In the genomic region with DNA sequence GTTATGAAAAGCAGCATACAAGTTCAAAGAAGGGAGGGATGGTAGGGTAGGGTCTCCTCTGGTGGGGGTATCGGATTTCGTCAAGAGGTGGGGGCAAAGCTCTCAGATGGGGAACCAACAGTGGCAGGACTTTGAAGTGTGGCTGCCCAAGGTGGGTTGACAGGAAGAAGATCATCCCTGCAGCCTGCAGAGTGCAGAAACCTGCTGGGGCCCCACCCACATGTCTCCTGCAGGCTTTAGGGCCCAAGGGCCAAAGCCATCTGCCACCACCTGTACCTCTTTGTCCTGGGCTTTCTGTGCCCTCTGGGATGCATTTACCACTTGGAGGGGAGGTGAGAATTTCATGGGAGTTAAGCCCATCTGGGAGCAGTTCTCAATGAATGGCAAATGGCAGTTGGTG, we compare ENCODE assay signal across 30 cellular contexts. TPM values are rescaled to one million over a fixed set of nuclear protein-coding genes. Genes with fewer than 3 reads are reported as not detected.
"Had no signal": no experiment of that assay in that cellular context is flagged by ENCODE, and none has a peak within 500 bp of the region (broad histone marks: within the 10 kb centered on the region; RNA-seq: fewer than 3 reads in every experiment).

No MANE protein-coding gene starts in this region.

- H3K4me1 Mint-ChIP-seq: activated CD4-positive, alpha-beta T cell treated with anti-CD3 and anti-CD28 coated beads, Interleukin-2, amount 10 ng/mL, durations not matched to agents 7 days and 5 days had no signal

- H3K27ac Mint-ChIP-seq: activated CD4-positive, alpha-beta memory T cell treated with anti-CD3 and anti-CD28 coated beads for 36 hours; activated CD4-positive, alpha-beta T cell treated with anti-CD3 and anti-CD28 coated beads, Interleukin-2, amount 10 ng/mL, durations not matched to agents 7 days and 5 days; activated naive CD4-positive, alpha-beta T cell treated with anti-CD3 and anti-CD28 coated beads for 36 hours; activated naive CD8-positive, alpha-beta T cell had no signal

- H3K9me3 ChIP-seq: adrenal gland, breast epithelium, MG63, SJCRH30, SK-N-SH had no signal

- H3K4me2 ChIP-seq: KMS-11, SK-N-SH had no signal

- H3K36me3 ChIP-seq: adrenal gland, breast epithelium, MG63, SJCRH30 had no signal

- H3K4me3 ChIP-seq: adrenal gland, breast epithelium, MG63, SJCRH30 had no signal

- H3K4me3 Mint-ChIP-seq: activated CD4-positive, alpha-beta memory T cell treated with anti-CD3 and anti-CD28 coated beads for 36 hours; activated CD4-positive, alpha-beta T cell treated with anti-CD3 and anti-CD28 coated beads, Interleukin-2, amount 10 ng/mL, durations not matched to agents 7 days and 5 days; activated naive CD4-positive, alpha-beta T cell treated with anti-CD3 and anti-CD28 coated beads for 36 hours; activated naive CD8-positive, alpha-beta T cell; activated T-cell treated with anti-CD3 and anti-CD28 coated beads, Interleukin-2, amount 50 U/mL, for 24 hours; activated T-helper 17 cell treated with anti-CD3 and anti-CD28 coated beads, Interleukin-2, amount 50 U/mL, for 72 hours had no signal

- H3K4me1 ChIP-seq: adrenal gland, breast epithelium, SJCRH30 had no signal

- H3K27ac ChIP-seq: adrenal gland, breast epithelium, KMS-11, SJCRH30, VCaP had no signal

- DNase-seq: activated CD4-positive, alpha-beta memory T cell treated with anti-CD3 and anti-CD28 coated beads for 36 hours; activated CD4-positive, alpha-beta T cell treated with anti-CD3 and anti-CD28 coated beads, Interleukin-2, amount 10 ng/mL, durations not matched to agents 7 days and 5 days; activated CD4-positive, CD25-positive, alpha-beta regulatory T cell; activated gamma-delta T cell; activated naive CD4-positive, alpha-beta T cell treated with anti-CD3 and anti-CD28 coated beads for 36 hours; activated T-cell treated with anti-CD3 and anti-CD28 coated beads, Interleukin-2, amount 50 U/mL, for 24 hours; adrenal gland; anterior cingulate cortex; central memory CD4-positive, alpha-beta T cell; MV-4-11; NCI-H1092 treated with DMSO at 0.1 percent for 48 hours; NCI-H1417 treated with DMSO at 0.1 percent for 48 hours; NCI-H1694; NCI-H2029 treated with DMSO at 0.1 percent for 48 hours; NCI-H510A treated with DMSO at 0.1 percent for 48 hours; NCI-H69; NK-92 treated with Interleukin-12 subunit alpha and Interleukin-12 subunit beta, amount 100 ng/mL, for 24 hours; OCI-M1; Right ventricle myocardium superior; RPMI8226; SJCRH30; SK-N-SH; T-helper 1 cell had no signal

- H3K9me3 Mint-ChIP-seq: activated CD4-positive, alpha-beta T cell treated with anti-CD3 and anti-CD28 coated beads, Interleukin-2, amount 10 ng/mL, durations not matched to agents 7 days and 5 days had no signal

- ATAC-seq: activated T-helper 17 cell treated with anti-CD3 and anti-CD28 coated beads, Interleukin-2, amount 50 U/mL, for 72 hours had no signal

- H3K27me3 ChIP-seq: MG63 had no signal

- H3K36me3 Mint-ChIP-seq: activated naive CD8-positive, alpha-beta T cell had no signal

RNA-seq across cellular contexts. Expression of a gene that starts 42.7 kb away (rescaled TPM):
- total RNA-seq: activated CD4-positive, alpha-beta memory T cell treated with anti-CD3 and anti-CD28 coated beads for 36 hours; activated CD4-positive, alpha-beta T cell treated with anti-CD3 and anti-CD28 coated beads, Interleukin-2, amount 10 ng/mL, durations not matched to agents 7 days and 5 days; activated naive CD4-positive, alpha-beta T cell treated with anti-CD3 and anti-CD28 coated beads for 36 hours; activated T-helper 17 cell treated with anti-CD3 and anti-CD28 coated beads, Interleukin-2, amount 50 U/mL, for 72 hours; Right ventricle myocardium superior; T-helper 2 cell treated with Interferon-gamma antibody and Interleukin-4, amounts not matched to agents 100 ng/mL and 5 ng/mL, for 36 hours had no signal
